ENCODE assay signal across 25 cellular contexts in genomic region chr6:5365430-5366195, GRCh38.
"Had no signal": no experiment of that assay in that cellular context is flagged by ENCODE, and none has a peak within 500 bp of the region (broad histone marks: within the 10 kb centered on the region; RNA-seq: fewer than 3 reads in every experiment).

No MANE protein-coding gene starts in this region.

- H3K9me3 ChIP-seq: adrenal gland, breast epithelium, SJSA1 had no signal

- H3K4me2 ChIP-seq: KMS-11 had no signal

- H3K36me3 ChIP-seq: adrenal gland, breast epithelium, SJSA1 had no signal

- H3K27me3 Mint-ChIP-seq: activated naive CD8-positive, alpha-beta T cell treated with anti-CD3 and anti-CD28 coated beads, Interleukin-2, amount 10 ng/mL, durations not matched to agents 7 days and 5 days; IgD-negative memory B cell had no signal

- H3K27ac Mint-ChIP-seq: activated CD8-positive, alpha-beta T cell treated with anti-CD3 and anti-CD28 coated beads, Interleukin-2, amount 10 ng/mL, durations not matched to agents 7 days and 5 days; activated naive CD8-positive, alpha-beta T cell treated with anti-CD3 and anti-CD28 coated beads, Interleukin-2, amount 10 ng/mL, durations not matched to agents 7 days and 5 days; IgD-negative memory B cell; T-helper 1 cell treated with Interleukin-12 subunit alpha and Interleukin-12 subunit beta and Interleukin-4 antibody, amounts not matched to agents 30 μg/mL and 1 μg/mL, for 36 hours had no signal

- DNase-seq: activated CD4-positive, alpha-beta T cell treated with anti-CD3 and anti-CD28 coated beads for 4 hours; activated CD8-positive, alpha-beta memory T cell treated with anti-CD3 and anti-CD28 coated beads, Interleukin-2, amount 50 U/mL, for 48 hours; activated CD8-positive, alpha-beta T cell treated with anti-CD3 and anti-CD28 coated beads, Interleukin-2, amount 10 ng/mL, durations not matched to agents 7 days and 5 days; activated naive CD4-positive, alpha-beta T cell treated with anti-CD3 and anti-CD28 coated beads, Interleukin-2, amount 50 U/mL, for 16 hours; activated naive CD8-positive, alpha-beta T cell treated with anti-CD3 and anti-CD28 coated beads, Interleukin-2, amount 10 ng/mL, durations not matched to agents 7 days and 5 days; activated T-cell treated with anti-CD3 and anti-CD28 coated beads, Interleukin-2, amount 50 U/mL, for 1 hour; adrenal gland; aorta; caudate nucleus; NCI-H1105 treated with DMSO at 0.1 percent for 48 hours; NCI-H1436 treated with DMSO at 0.1 percent for 48 hours; NCI-H187; NCI-H2081; NCI-H510A treated with DMSO at 0.1 percent for 48 hours; NCI-H69; PC-3; SHP77; SW 1271 had no signal

- H3K4me3 Mint-ChIP-seq: activated CD8-positive, alpha-beta T cell treated with anti-CD3 and anti-CD28 coated beads, Interleukin-2, amount 10 ng/mL, durations not matched to agents 7 days and 5 days; activated naive CD8-positive, alpha-beta T cell treated with anti-CD3 and anti-CD28 coated beads, Interleukin-2, amount 10 ng/mL, durations not matched to agents 7 days and 5 days; IgD-negative memory B cell; T-helper 1 cell treated with Interleukin-12 subunit alpha and Interleukin-12 subunit beta and Interleukin-4 antibody, amounts not matched to agents 30 μg/mL and 1 μg/mL, for 36 hours had no signal

- H3K4me1 Mint-ChIP-seq: activated naive CD8-positive, alpha-beta T cell treated with anti-CD3 and anti-CD28 coated beads, Interleukin-2, amount 10 ng/mL, durations not matched to agents 7 days and 5 days had no signal

- H3K27ac ChIP-seq: adrenal gland, KMS-11, SJSA1 had no signal

- ATAC-seq: activated CD4-positive, CD25-positive, alpha-beta regulatory T cell treated with anti-CD3 and anti-CD28 coated beads, Interleukin-2, amount 50 U/mL, for 24 hours; activated CD8-positive, alpha-beta T cell treated with anti-CD3 and anti-CD28 coated beads, Interleukin-2, amount 10 ng/mL, durations not matched to agents 7 days and 5 days; PC-3; SK-N-SH treated with all-trans-retinoic acid at 6 μM for 48 hours had no signal

- H3K27me3 ChIP-seq: adrenal gland, breast epithelium, SJSA1 had no signal

- H3K4me1 ChIP-seq: breast epithelium had no signal

- H3K9me3 Mint-ChIP-seq: activated naive CD8-positive, alpha-beta T cell treated with anti-CD3 and anti-CD28 coated beads, Interleukin-2, amount 10 ng/mL, durations not matched to agents 7 days and 5 days; IgD-negative memory B cell; T-helper 1 cell treated with Interleukin-12 subunit alpha and Interleukin-12 subunit beta and Interleukin-4 antibody, amounts not matched to agents 30 μg/mL and 1 μg/mL, for 36 hours had no signal

- H3K4me3 ChIP-seq: adrenal gland, breast epithelium, SJSA1 had no signal

- H3K36me3 Mint-ChIP-seq: activated naive CD8-positive, alpha-beta T cell treated with anti-CD3 and anti-CD28 coated beads, Interleukin-2, amount 10 ng/mL, durations not matched to agents 7 days and 5 days had no signal
